ENCODE assay signal across 1 cellular context in the genomic region with DNA sequence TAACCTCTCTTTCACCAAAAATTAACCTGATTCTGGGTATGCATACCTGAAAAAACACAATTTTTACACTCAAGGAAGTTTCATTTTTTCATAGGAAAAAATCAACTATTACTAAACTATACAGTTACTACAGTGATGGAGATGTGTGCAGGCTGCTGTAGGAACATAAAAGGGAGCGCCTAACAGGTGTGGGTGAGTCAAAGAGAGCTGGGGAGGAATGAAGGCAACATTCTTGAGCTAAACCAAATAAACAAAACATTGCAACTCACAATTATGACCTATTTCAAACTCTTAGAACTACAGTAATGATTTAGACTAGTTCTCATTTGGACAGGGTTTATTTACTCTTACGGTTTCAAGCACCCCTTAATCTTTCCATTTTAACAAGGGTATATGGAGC.
TF ChIP-seq lines count a peak whose summit lies in the region.

No MANE protein-coding gene starts in this region.

TF ChIP-seq in IMR-90, 13 proteins besides CTCF, POLR2A, EP300 and RAD21:
- TF ChIP-seq CHD1 (IDR thresholded peaks at IDR 0.05; ENCODE audit: low read depth, low read length) (no peak), MXI1 (IDR thresholded peaks at IDR 0.05; ENCODE audit: borderline replicate concordance, low read depth, low read length) (no peak), CEBPB (IDR thresholded peaks at IDR 0.05; ENCODE audit: low read depth, low read length) (no peak), MAFK (IDR thresholded peaks at IDR 0.05; ENCODE audit: low read depth, low read length) (no peak), RFX5 (IDR thresholded peaks at IDR 0.05; ENCODE audit: low read depth, low read length) (no peak), FOS (IDR thresholded peaks at IDR 0.05; ENCODE audit: low read depth, low read length) (no peak), RCOR1 (IDR thresholded peaks at IDR 0.05; ENCODE audit: insufficient replicate concordance, low read length) (no peak), NFE2L2 (IDR thresholded peaks at IDR 0.05; ENCODE audit: low read depth, low read length) (no peak), SMC3 (IDR thresholded peaks at IDR 0.05; ENCODE audit: low read depth, low read length) (no peak), BHLHE40 (IDR thresholded peaks at IDR 0.05; ENCODE audit: low read depth, low read length) (no peak)
- TF ChIP-seq, protein P1, sequence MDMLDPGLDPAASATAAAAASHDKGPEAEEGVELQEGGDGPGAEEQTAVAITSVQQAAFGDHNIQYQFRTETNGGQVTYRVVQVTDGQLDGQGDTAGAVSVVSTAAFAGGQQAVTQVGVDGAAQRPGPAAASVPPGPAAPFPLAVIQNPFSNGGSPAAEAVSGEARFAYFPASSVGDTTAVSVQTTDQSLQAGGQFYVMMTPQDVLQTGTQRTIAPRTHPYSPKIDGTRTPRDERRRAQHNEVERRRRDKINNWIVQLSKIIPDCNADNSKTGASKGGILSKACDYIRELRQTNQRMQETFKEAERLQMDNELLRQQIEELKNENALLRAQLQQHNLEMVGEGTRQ (IDR thresholded peaks at IDR 0.05; ENCODE audit: low read depth, low read length), result no peak
- TF ChIP-seq, protein P2, sequence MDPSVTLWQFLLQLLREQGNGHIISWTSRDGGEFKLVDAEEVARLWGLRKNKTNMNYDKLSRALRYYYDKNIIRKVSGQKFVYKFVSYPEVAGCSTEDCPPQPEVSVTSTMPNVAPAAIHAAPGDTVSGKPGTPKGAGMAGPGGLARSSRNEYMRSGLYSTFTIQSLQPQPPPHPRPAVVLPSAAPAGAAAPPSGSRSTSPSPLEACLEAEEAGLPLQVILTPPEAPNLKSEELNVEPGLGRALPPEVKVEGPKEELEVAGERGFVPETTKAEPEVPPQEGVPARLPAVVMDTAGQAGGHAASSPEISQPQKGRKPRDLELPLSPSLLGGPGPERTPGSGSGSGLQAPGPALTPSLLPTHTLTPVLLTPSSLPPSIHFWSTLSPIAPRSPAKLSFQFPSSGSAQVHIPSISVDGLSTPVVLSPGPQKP (IDR thresholded peaks at IDR 0.05; ENCODE audit: borderline replicate concordance, low read depth, low read length), result no peak
